In genomic region chr3:79953591-79954105, GRCh38 we compare ENCODE assay signal across 22 cellular contexts.
"Had no signal": no experiment of that assay in that cellular context is flagged by ENCODE, and none has a peak within 500 bp of the region (broad histone marks: within the 10 kb centered on the region; RNA-seq: fewer than 3 reads in every experiment).

No MANE protein-coding gene starts in this region.

- DNase-seq: activated CD4-positive, alpha-beta T cell treated with anti-CD3 and anti-CD28 coated beads for 1 hour; activated CD4-positive, alpha-beta T cell treated with anti-CD3 and anti-CD28 coated beads, Interleukin-2, amount 50 U/mL, for 1 hour; activated CD8-positive, alpha-beta T cell treated with anti-CD3 and anti-CD28 coated beads, Interleukin-2, amount 10 ng/mL, durations not matched to agents 7 days and 5 days; activated gamma-delta T cell; activated naive CD4-positive, alpha-beta T cell treated with anti-CD3 and anti-CD28 coated beads, Interleukin-2, amount 50 U/mL, for 16 hours; anterior cingulate cortex; body of pancreas; effector memory CD8-positive, alpha-beta T cell; esophagus squamous epithelium; gastrocnemius medialis; hypothalamus; left ventricle myocardium superior; midbrain; pancreas; psoas muscle; spleen; stimulated activated CD4-positive, alpha-beta T cell treated with anti-CD3 and anti-CD28 coated beads, Interleukin-4, amount 100 ng/mL, for 1 hour; stimulated activated naive CD4-positive, alpha-beta T cell; testis had no signal

- H3K27me3 ChIP-seq: body of pancreas, cardiac muscle cell, esophagus squamous epithelium, gastrocnemius medialis, pancreas, right atrium auricular region, spleen, testis had no signal

- ATAC-seq: activated CD8-positive, alpha-beta T cell treated with anti-CD3 and anti-CD28 coated beads, Interleukin-2, amount 10 ng/mL, durations not matched to agents 7 days and 5 days; body of pancreas; effector memory CD8-positive, alpha-beta T cell; gastrocnemius medialis; left ventricle myocardium superior; natural killer cell treated with Interleukin-12 subunit alpha and Interleukin-12 subunit beta and Interleukin-15 and Interleukin-18, amount 100 ng/mL, for 72 hours; pancreas; psoas muscle had no signal

- H3K36me3 ChIP-seq: cardiac muscle cell, esophagus squamous epithelium, gastrocnemius medialis, pancreas, right atrium auricular region, spleen had no signal

- H3K27ac ChIP-seq: body of pancreas, cardiac muscle cell, esophagus squamous epithelium, gastrocnemius medialis, pancreas, psoas muscle, right atrium auricular region, spleen, testis had no signal

- H3K9me3 ChIP-seq: body of pancreas, gastrocnemius medialis, pancreas, psoas muscle, right atrium auricular region, testis had no signal

- H3K4me3 ChIP-seq: body of pancreas, cardiac muscle cell, esophagus squamous epithelium, gastrocnemius medialis, pancreas, psoas muscle, right atrium auricular region, spleen, testis had no signal
